8 cellular contexts compared by ENCODE assay signal in genomic region chr15:85533949-85534543, GRCh38.
A peak's percentile ranks its signal among the peaks of the same experiment; 100 is the strongest.
DNase-seq lines count a peak whose midpoint lies in the region; ATAC-seq and TF ChIP-seq lines count a peak whose summit lies in the region.

No MANE protein-coding gene starts in this region.

- H3K27me3 ChIP-seq in CD4-positive, alpha-beta memory T cell (ENCODE audit: insufficient read depth, low read length) = no peaks in the 10 kb centered on the region

- H3K9me3 ChIP-seq in CD4-positive, alpha-beta memory T cell (ENCODE audit: control insufficient read depth in 1 of 2, low read length in 2 of 2) = no peaks in the 10 kb centered on the region

- H3K36me3 Mint-ChIP-seq in CD4-positive, alpha-beta memory T cell = peaks cover 11 to 37% of the 10 kb centered on the region in 2 donors
- peaks cover 30% of the 10 kb centered on the region for H3K36me3 Mint-ChIP-seq in activated naive CD8-positive, alpha-beta T cell treated with anti-CD3 and anti-CD28 coated beads, Interleukin-2, amount 50 U/mL, for 24 hours (ENCODE audit: low read depth)
- H3K36me3 Mint-ChIP-seq in type B pancreatic cell = peaks cover 29% of the 10 kb centered on the region

- peaks cover 35 to 68% (median 45%) of the 10 kb centered on the region in 4 donors for H3K4me1 Mint-ChIP-seq in CD4-positive, alpha-beta memory T cell
- H3K4me1 Mint-ChIP-seq in activated naive CD8-positive, alpha-beta T cell treated with anti-CD3 and anti-CD28 coated beads, Interleukin-2, amount 50 U/mL, for 24 hours = peaks cover 63% of the 10 kb centered on the region
- peaks cover 9% of the 10 kb centered on the region for H3K4me1 Mint-ChIP-seq in type B pancreatic cell (ENCODE audit: unreplicated experiment)

- H3K36me3 ChIP-seq in CD4-positive, alpha-beta memory T cell (ENCODE audit: insufficient read depth, low read length) = no peaks in the 10 kb centered on the region

- intact Hi-C loops in CD4-positive, alpha-beta memory T cell (cut with micrococcal nuclease) = no loop called here

- POLR2A ChIA-PET in CD4-positive, alpha-beta memory T cell (lab: Charles Lee; ENCODE audit: partially characterized antibody) = interaction anchor here (1.4 kb wide), 2 partner anchors 8 to 47 kb away, joined by 5 read pairs; no protein-coding TSS in a partner anchor

- H3K4me3 Mint-ChIP-seq in CD4-positive, alpha-beta memory T cell = peak overlapping the region; percentile 14 to 79 (median 56)
- peak overlapping the region; percentile 37 for H3K4me3 Mint-ChIP-seq in activated naive CD8-positive, alpha-beta T cell treated with anti-CD3 and anti-CD28 coated beads, Interleukin-2, amount 50 U/mL, for 24 hours
- no peak overlapping the region for H3K4me3 Mint-ChIP-seq in type B pancreatic cell

- no peak overlapping the region for H3K27ac ChIP-seq in CD4-positive, alpha-beta memory T cell (ENCODE audit: low read depth, low read length)

- CTCF ChIA-PET in CD4-positive, alpha-beta memory T cell (lab: Charles Lee; ENCODE audit: partially characterized antibody) = no interaction called here

- peaks cover 34% of the 10 kb centered on the region for H3K4me1 ChIP-seq in CD4-positive, alpha-beta memory T cell (ENCODE audit: insufficient read depth, low read length)

- ATAC-seq in GM19438 (IDR thresholded peaks at IDR 0.05; ENCODE audit: low read depth, unreplicated experiment) = peak; percentile 86
- peak; percentile 97 for ATAC-seq in HG03442 (IDR thresholded peaks at IDR 0.05; ENCODE audit: unreplicated experiment)
- ATAC-seq in activated naive CD8-positive, alpha-beta T cell treated with anti-CD3 and anti-CD28 coated beads, Interleukin-2, amount 50 U/mL, for 24 hours = peak; percentile 89

- H3K9me3 Mint-ChIP-seq in CD4-positive, alpha-beta memory T cell = no peaks in the 10 kb centered on the region
- H3K9me3 Mint-ChIP-seq in activated naive CD8-positive, alpha-beta T cell treated with anti-CD3 and anti-CD28 coated beads, Interleukin-2, amount 50 U/mL, for 24 hours = no peaks in the 10 kb centered on the region
- H3K9me3 Mint-ChIP-seq in type B pancreatic cell = no peaks in the 10 kb centered on the region

- H3K27me3 Mint-ChIP-seq in CD4-positive, alpha-beta memory T cell = no peaks in the 10 kb centered on the region
- no peaks in the 10 kb centered on the region for H3K27me3 Mint-ChIP-seq in activated naive CD8-positive, alpha-beta T cell treated with anti-CD3 and anti-CD28 coated beads, Interleukin-2, amount 50 U/mL, for 24 hours
- no peaks in the 10 kb centered on the region for H3K27me3 Mint-ChIP-seq in type B pancreatic cell

- H3K27ac Mint-ChIP-seq in CD4-positive, alpha-beta memory T cell = peak overlapping the region; percentile 53 to 84 (median 70)
- H3K27ac Mint-ChIP-seq in activated naive CD8-positive, alpha-beta T cell treated with anti-CD3 and anti-CD28 coated beads, Interleukin-2, amount 50 U/mL, for 24 hours = peak overlapping the region; percentile 64
- no peak overlapping the region for H3K27ac Mint-ChIP-seq in type B pancreatic cell

- TF ChIP-seq CTCF in type B pancreatic cell (conservative IDR thresholded peaks at IDR 0.05) = no peak

- H3K4me3 ChIP-seq in CD4-positive, alpha-beta memory T cell (ENCODE audit: low read length in 2 of 2) = peak overlapping the region in 1 of 2 donors; percentile 7

- peak; percentile 22 to 40 (median 28) for DNase-seq in CD4-positive, alpha-beta memory T cell
- DNase-seq in activated naive CD8-positive, alpha-beta T cell treated with anti-CD3 and anti-CD28 coated beads, Interleukin-2, amount 50 U/mL, for 24 hours = peak; percentile 12
- DNase-seq in NCI-H1417 (lab: John Stamatoyannopoulos, UW) = no peak
- no peak for DNase-seq in middle frontal gyrus (ENCODE audit: extremely low spot score, low spot score)
- DNase-seq in NCI-H2107 treated with DMSO at 0.1 percent for 48 hours (lab: John Stamatoyannopoulos, UW; ENCODE audit: unreplicated experiment) = no peak
- DNase-seq in type B pancreatic cell (ENCODE audit: extremely low spot score, unreplicated experiment) = no peak

Comparison
In these comparisons a context has a peak if more than half of its experiments do, and no peak if none do; other contexts are left out.
1. DNase-seq: peak in CD4-positive, alpha-beta memory T cell (5 of 5) and activated naive CD8-positive, alpha-beta T cell treated with anti-CD3 and anti-CD28 coated beads, Interleukin-2, amount 50 U/mL, for 24 hours (single experiment); none in NCI-H1417 (0 of 3), middle frontal gyrus (single experiment), NCI-H2107 treated with DMSO at 0.1 percent for 48 hours (single experiment) and type B pancreatic cell (single experiment).
2. Peak in every context shown above with its lines, with median percentiles within 50 percentile points of each other: ATAC-seq.